In the genomic region with DNA sequence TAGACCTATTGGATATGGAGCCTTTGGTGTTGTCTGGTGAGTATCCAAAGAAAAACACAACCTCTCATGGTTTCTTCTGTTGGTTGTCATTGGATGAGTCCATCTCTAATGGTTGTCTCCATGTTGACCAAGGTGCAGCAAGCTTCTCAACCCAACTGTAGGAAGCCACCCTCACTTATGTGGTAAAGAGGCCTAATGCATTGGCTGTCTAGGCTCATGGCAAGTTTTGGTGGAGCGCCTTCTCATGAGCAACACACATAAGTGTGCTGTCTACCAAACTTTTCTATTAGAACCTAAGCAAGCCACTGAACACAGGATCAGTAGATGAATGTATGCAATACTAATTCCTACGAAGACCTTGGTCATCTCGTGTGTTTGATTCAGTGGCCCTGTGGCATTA, we compare ENCODE assay signal across 1 cellular context.
TF ChIP-seq lines count a peak whose summit lies in the region.

No MANE protein-coding gene starts in this region.

TF ChIP-seq in IMR-90, 13 proteins besides CTCF, POLR2A, EP300 and RAD21:
- TF ChIP-seq CHD1 (IDR thresholded peaks at IDR 0.05; ENCODE audit: low read depth, low read length) (no peak), RFX5 (IDR thresholded peaks at IDR 0.05; ENCODE audit: low read depth, low read length) (no peak), NFE2L2 (IDR thresholded peaks at IDR 0.05; ENCODE audit: low read depth, low read length) (no peak), BHLHE40 (IDR thresholded peaks at IDR 0.05; ENCODE audit: low read depth, low read length) (no peak)
- TF ChIP-seq, protein P1, sequence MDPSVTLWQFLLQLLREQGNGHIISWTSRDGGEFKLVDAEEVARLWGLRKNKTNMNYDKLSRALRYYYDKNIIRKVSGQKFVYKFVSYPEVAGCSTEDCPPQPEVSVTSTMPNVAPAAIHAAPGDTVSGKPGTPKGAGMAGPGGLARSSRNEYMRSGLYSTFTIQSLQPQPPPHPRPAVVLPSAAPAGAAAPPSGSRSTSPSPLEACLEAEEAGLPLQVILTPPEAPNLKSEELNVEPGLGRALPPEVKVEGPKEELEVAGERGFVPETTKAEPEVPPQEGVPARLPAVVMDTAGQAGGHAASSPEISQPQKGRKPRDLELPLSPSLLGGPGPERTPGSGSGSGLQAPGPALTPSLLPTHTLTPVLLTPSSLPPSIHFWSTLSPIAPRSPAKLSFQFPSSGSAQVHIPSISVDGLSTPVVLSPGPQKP (IDR thresholded peaks at IDR 0.05; ENCODE audit: borderline replicate concordance, low read depth, low read length) = no peak
